Comparison of ENCODE assay signal across 23 cellular contexts in genomic region chr1:247303211-247303610, GRCh38. TPM values are rescaled to one million over a fixed set of nuclear protein-coding genes. Genes with fewer than 3 reads are reported as not detected.
A peak's percentile ranks its signal among the peaks of the same experiment; 100 is the strongest.
DNase-seq lines count a peak whose midpoint lies in the region; ATAC-seq, FAIRE-seq and TF ChIP-seq lines count a peak whose summit lies in the region.
"Had no signal": no experiment of that assay in that cellular context is flagged by ENCODE, and none has a peak within 500 bp of the region (broad histone marks: within the 10 kb centered on the region; RNA-seq: fewer than 3 reads in every experiment).

No MANE protein-coding gene starts in this region.

- H3K27ac Mint-ChIP-seq in endothelial cell (ENCODE audit: unreplicated experiment), result no peak overlapping the region
- peak overlapping the region in 7 of 10 donors; percentile 1 to 85 (median 45) for H3K27ac Mint-ChIP-seq in naive thymus-derived CD8-positive, alpha-beta T cell
- H3K27ac Mint-ChIP-seq: H9 had no signal

- H3K4me3 Mint-ChIP-seq in endothelial cell (ENCODE audit: unreplicated experiment), result peak overlapping the region; percentile 2
- no peak overlapping the region for H3K4me3 Mint-ChIP-seq in naive thymus-derived CD8-positive, alpha-beta T cell
- H3K4me3 Mint-ChIP-seq: CD14-positive monocyte; CD4-positive, alpha-beta memory T cell; H9 had no signal

- DNase-seq in HepG2 (ENCODE audit: low spot score), result peak; percentile 22
- DNase-seq in right lobe of liver, result no peak
- no peak for DNase-seq in endothelial cell (ENCODE audit: low spot score)
- DNase-seq in naive thymus-derived CD8-positive, alpha-beta T cell, result no peak
- DNase-seq in HUDEP-2 (lab: John Stamatoyannopoulos, UW; ENCODE audit: unreplicated experiment in 76 of 76), result no peak
- no peak for DNase-seq in sciatic nerve (ENCODE audit: low spot score)
- DNase-seq in cerebellum (ENCODE audit: low spot score), result no peak
- DNase-seq: 8988T; Calu3; CD4-positive, alpha-beta memory T cell; DND-41; EL; GOT3; H9 had no signal

- 60% methylated on average over 5 of the region's 5 CpGs for WGBS in HepG2 (ENCODE audit: low lambda C conversion rate)
- 59% methylated on average over 5 of the region's 5 CpGs for WGBS in right lobe of liver (ENCODE audit: insufficient coverage, low coverage, low lambda C conversion rate, missing lambda C conversion rate)

- no peak overlapping the region for H3K9ac ChIP-seq in HepG2 (ENCODE audit: insufficient read depth, low read depth, low read length)
- H3K9ac ChIP-seq: BLaER1 had no signal

- no peak for FAIRE-seq in HepG2 (lab: Jason Lieb, UNC)
- FAIRE-seq: GM12878 had no signal

- TF ChIP-seq CTCF in HepG2 (CRISPR knock-in tag; IDR thresholded peaks at IDR 0.05), result no peak
- no peak for TF ChIP-seq CTCF in right lobe of liver (IDR thresholded peaks at IDR 0.05)
- no peak for TF ChIP-seq CTCF in endothelial cell (IDR thresholded peaks at IDR 0.05; ENCODE audit: unreplicated experiment)

- TF ChIP-seq EP300 in HepG2 (IDR thresholded peaks at IDR 0.05; ENCODE audit: low read depth in 2 of 2, low read length in 2 of 2) (no peak), HepG2 (CRISPR knock-in tag; IDR thresholded peaks at IDR 0.05; ENCODE audit: borderline replicate concordance) (no peak)

- H3K36me3 ChIP-seq in HepG2 (replicated peaks in 1 of 2; ENCODE audit: control insufficient read depth in 1 of 2, insufficient read depth in 2 of 2, low read length in 2 of 2) (peaks cover 21 to 31% of the 10 kb centered on the region in 2 experiments; a peak in 4 of 5 replicates), right lobe of liver (no peaks in the 10 kb centered on the region)

- CTCF ChIA-PET in HepG2 (lab: Yijun Ruan, JAX; ENCODE audit: low intra/inter-chr PET ratio, low total read pairs), result no interaction called here

- H3K9me3 Mint-ChIP-seq in endothelial cell (ENCODE audit: unreplicated experiment), result no peaks in the 10 kb centered on the region
- no peaks in the 10 kb centered on the region for H3K9me3 Mint-ChIP-seq in naive thymus-derived CD8-positive, alpha-beta T cell
- H3K9me3 Mint-ChIP-seq: CD4-positive, alpha-beta memory T cell; H9; IgD-negative memory B cell had no signal

- no peaks in the 10 kb centered on the region for H3K79me2 ChIP-seq in HepG2 (ENCODE audit: insufficient read depth, low read length)

- intact Hi-C loops in HepG2 (cut with micrococcal nuclease; ENCODE audit: unreplicated experiment), result no loop called here
- intact Hi-C loops in right lobe of liver (cut with DNase I), result no loop called here
- intact Hi-C loops in sciatic nerve (cut with DNase I), result no loop called here

- H3K4me2 ChIP-seq in HepG2 (ENCODE audit: low read depth, low read length), result 0 out of 2 replicates have a peak overlapping the region, but pooled peaks have one; percentile 2
- H3K4me2 ChIP-seq: BLaER1 had no signal

- ATAC-seq in HepG2, result peak; percentile 65
- ATAC-seq in right lobe of liver, result no peak
- no peak for ATAC-seq in naive thymus-derived CD8-positive, alpha-beta T cell
- ATAC-seq in sciatic nerve, result no peak
- ATAC-seq in HG03045 (IDR thresholded peaks at IDR 0.05; ENCODE audit: unreplicated experiment), result no peak
- ATAC-seq: GM12878 had no signal

- TF ChIP-seq POLR2A in HepG2 (IDR thresholded peaks at IDR 0.05; ENCODE audit: insufficient read depth in 1 of 2, low read depth in 2 of 2, low read length in 2 of 2) (no peak), right lobe of liver (IDR thresholded peaks at IDR 0.05) (no peak)

- no peak overlapping the region for H3K4me3 ChIP-seq in HepG2 (replicated peaks in 1 of 3; ENCODE audit: insufficient read depth in 1 of 3, low read depth in 2 of 3, low read length in 3 of 3)
- no peak overlapping the region for H3K4me3 ChIP-seq in right lobe of liver
- H3K4me3 ChIP-seq: BLaER1, GM12878 had no signal

- no TSS peak for BruUV-seq in HepG2 (replicated peaks; lab: Mats Ljungman, UMichigan)

- peak overlapping the region; percentile 23 for H3K27ac ChIP-seq in HepG2 (ENCODE audit: extremely low read length, insufficient read depth, low read length)
- no peak overlapping the region for H3K27ac ChIP-seq in right lobe of liver
- H3K27ac ChIP-seq: BLaER1 had no signal

- H3K9me3 ChIP-seq in HepG2 (ENCODE audit: low read length), result no peaks in the 10 kb centered on the region
- H3K9me3 ChIP-seq in right lobe of liver, result no peaks in the 10 kb centered on the region
- H3K9me3 ChIP-seq: BLaER1 had no signal

- no peak for TF ChIP-seq RAD21 in HepG2 (CRISPR knock-in tag; IDR thresholded peaks at IDR 0.05)

- peaks cover 19% of the 10 kb centered on the region for H3K4me1 ChIP-seq in HepG2 (ENCODE audit: insufficient read depth, low read length)
- no peaks in the 10 kb centered on the region for H3K4me1 ChIP-seq in right lobe of liver
- H3K4me1 ChIP-seq: BLaER1 had no signal

- H3K4me1 Mint-ChIP-seq in endothelial cell (ENCODE audit: unreplicated experiment), result peaks cover 5% of the 10 kb centered on the region
- peaks cover 0 to 5% (median 2%) of the 10 kb centered on the region in 4 donors for H3K4me1 Mint-ChIP-seq in naive thymus-derived CD8-positive, alpha-beta T cell
- H3K4me1 Mint-ChIP-seq: CD14-positive monocyte; CD4-positive, alpha-beta memory T cell; IgD-negative memory B cell had no signal

- H3K27me3 ChIP-seq in HepG2 (ENCODE audit: control insufficient read depth in 1 of 2, insufficient read depth in 2 of 2, low read length in 2 of 2) (no peaks in the 10 kb centered on the region), right lobe of liver (no peaks in the 10 kb centered on the region)
- H3K27me3 ChIP-seq: BLaER1 had no signal

- in situ Hi-C loops in HepG2 (cut with HindIII; ENCODE audit: extremely low pct_ligation_motif_present, low pct_unique_long_range_greater_than_20kb), result no loop called here

- H3K36me3 Mint-ChIP-seq in endothelial cell (ENCODE audit: low read depth, unreplicated experiment), result peaks cover 72% of the 10 kb centered on the region
- peaks cover 20 to 86% (median 50%) of the 10 kb centered on the region in 3 donors for H3K36me3 Mint-ChIP-seq in naive thymus-derived CD8-positive, alpha-beta T cell

- H2AFZ ChIP-seq in HepG2 (ENCODE audit: low read length), result no peak overlapping the region

- H3K27me3 Mint-ChIP-seq in endothelial cell (ENCODE audit: unreplicated experiment), result peaks cover 7% of the 10 kb centered on the region
- H3K27me3 Mint-ChIP-seq in naive thymus-derived CD8-positive, alpha-beta T cell, result no peaks in the 10 kb centered on the region
- H3K27me3 Mint-ChIP-seq: CD4-positive, alpha-beta memory T cell; IgD-negative memory B cell had no signal

- POLR2A ChIA-PET in HepG2 (lab: Yijun Ruan, JAX), result no interaction called here
- POLR2A ChIA-PET in naive thymus-derived CD8-positive, alpha-beta T cell (lab: Charles Lee), result no interaction called here

- H4K20me1 ChIP-seq in HepG2 (ENCODE audit: insufficient read depth, low read length), result no peaks in the 10 kb centered on the region
- H4K20me1 ChIP-seq: BLaER1 had no signal

RNA-seq across cellular contexts. Expression of gene ZNF496, which starts 28.5 kb away (rescaled TPM):
- total RNA-seq in HepG2 (2016; rRNA removed; fragmentation: Illumina TruSeq; extraction: Trizol) (14.6 and 14.8 TPM in 2 replicates), right lobe of liver (1 to 10 TPM; 3.7 to 5.8 (median 5.3) TPM), endothelial cell (ENCODE audit: unreplicated experiment) (76.5 TPM), sciatic nerve (30.0 TPM), cerebellum (14.6 TPM)
- total RNA-seq in HepG2 (2016; cell fraction: cytosol; rRNA removed; fragmentation: Illumina TruSeq; extraction: Trizol; ENCODE audit: low read depth), result 3.5 and 3.9 TPM in 2 replicates
- total RNA-seq in HepG2 (2016; cell fraction: insoluble cytoplasmic fraction; rRNA removed; fragmentation: Illumina TruSeq; extraction: Trizol), result 12.9 and 14.4 TPM in 2 replicates
- 13.3 and 14.3 TPM in 2 replicates for total RNA-seq in HepG2 (2016; cell fraction: membrane; rRNA removed; fragmentation: Illumina TruSeq; extraction: Trizol)
- 11.3 and 12.8 TPM in 2 replicates for total RNA-seq in HepG2 (2016; cell fraction: nucleus; rRNA removed; fragmentation: Illumina TruSeq; extraction: Trizol)
- polyA plus RNA-seq in HepG2 (2011; rRNA removed), result 18.6 and 21.4 TPM in 2 replicates
- polyA plus RNA-seq in HepG2 (2011; cell fraction: cytosol; rRNA removed), result 18.6 and 21.4 TPM in 2 replicates
- polyA plus RNA-seq in HepG2 (2011; cell fraction: nucleus; rRNA removed), result 29.3 and 32.0 TPM in 2 replicates
- polyA plus RNA-seq in HepG2 (2012), result 13.6 and 16.7 TPM in 2 replicates
- 2.4 and 3.2 TPM in 2 replicates for polyA plus RNA-seq in HepG2 (2016; cell fraction: cytosol; fragmentation: Illumina TruSeq; extraction: Trizol; ENCODE audit: low read depth)
- 14.2 and 14.7 TPM in 2 replicates for polyA plus RNA-seq in HepG2 (2016; cell fraction: insoluble cytoplasmic fraction; fragmentation: Illumina TruSeq; extraction: Trizol; ENCODE audit: low read depth)
- 9.0 and 9.3 TPM in 2 replicates for polyA plus RNA-seq in HepG2 (2016; cell fraction: membrane; fragmentation: Illumina TruSeq; extraction: Trizol; ENCODE audit: low read depth)
- polyA plus RNA-seq in HepG2 (2016; cell fraction: nucleus; fragmentation: Illumina TruSeq; extraction: Trizol; ENCODE audit: insufficient read depth, low read depth), result 17.5 and 19.9 TPM in 2 replicates
- polyA minus RNA-seq in HepG2 (2011; rRNA and poly(A)+ RNA removed; ENCODE audit: low replicate concordance), result 45.1 and 57.4 TPM in 2 replicates
- 20.3 and 20.7 TPM in 2 replicates for polyA minus RNA-seq in HepG2 (2011; cell fraction: cytosol; rRNA and poly(A)+ RNA removed)
- polyA minus RNA-seq in HepG2 (2011; cell fraction: nucleus; rRNA and poly(A)+ RNA removed), result 14.9 and 17.2 TPM in 2 replicates
- total RNA-seq in naive thymus-derived CD8-positive, alpha-beta T cell, result 10 to 100 TPM; 73.9 to 77.8 TPM
- 10 to 100 TPM; 17.3 to 36.3 (median 20.4) TPM for polyA plus RNA-seq in naive thymus-derived CD8-positive, alpha-beta T cell

RNA-seq across cellular contexts. Expression of gene VN1R5, which starts 47.3 kb away (rescaled TPM):
- total RNA-seq in HepG2 (2016; rRNA removed; fragmentation: Illumina TruSeq; extraction: Trizol) (not detected in 2 replicates), right lobe of liver (not detected), endothelial cell (ENCODE audit: unreplicated experiment) (not detected), sciatic nerve (not detected), cerebellum (not detected)
- total RNA-seq in HepG2 (2016; cell fraction: cytosol; rRNA removed; fragmentation: Illumina TruSeq; extraction: Trizol; ENCODE audit: low read depth), result not detected in 2 replicates
- not detected in 2 replicates for total RNA-seq in HepG2 (2016; cell fraction: insoluble cytoplasmic fraction; rRNA removed; fragmentation: Illumina TruSeq; extraction: Trizol)
- total RNA-seq in HepG2 (2016; cell fraction: membrane; rRNA removed; fragmentation: Illumina TruSeq; extraction: Trizol), result not detected in 2 replicates
- total RNA-seq in HepG2 (2016; cell fraction: nucleus; rRNA removed; fragmentation: Illumina TruSeq; extraction: Trizol), result not detected in 2 replicates
- polyA plus RNA-seq in HepG2 (2011; rRNA removed), result not detected in 2 replicates
- polyA plus RNA-seq in HepG2 (2011; cell fraction: cytosol; rRNA removed), result not detected in 2 replicates
- polyA plus RNA-seq in HepG2 (2011; cell fraction: nucleus; rRNA removed), result not detected in 2 replicates
- not detected in 2 replicates for polyA plus RNA-seq in HepG2 (2012)
- not detected in 2 replicates for polyA plus RNA-seq in HepG2 (2016; cell fraction: cytosol; fragmentation: Illumina TruSeq; extraction: Trizol; ENCODE audit: low read depth)
- polyA plus RNA-seq in HepG2 (2016; cell fraction: insoluble cytoplasmic fraction; fragmentation: Illumina TruSeq; extraction: Trizol; ENCODE audit: low read depth), result not detected in 2 replicates
- polyA plus RNA-seq in HepG2 (2016; cell fraction: membrane; fragmentation: Illumina TruSeq; extraction: Trizol; ENCODE audit: low read depth), result not detected in 2 replicates
- not detected in 2 replicates for polyA plus RNA-seq in HepG2 (2016; cell fraction: nucleus; fragmentation: Illumina TruSeq; extraction: Trizol; ENCODE audit: insufficient read depth, low read depth)
- polyA minus RNA-seq in HepG2 (2011; rRNA and poly(A)+ RNA removed; ENCODE audit: low replicate concordance), result not detected in 2 replicates
- polyA minus RNA-seq in HepG2 (2011; cell fraction: cytosol; rRNA and poly(A)+ RNA removed), result not detected in 2 replicates
- not detected in 2 replicates for polyA minus RNA-seq in HepG2 (2011; cell fraction: nucleus; rRNA and poly(A)+ RNA removed)
- total RNA-seq in naive thymus-derived CD8-positive, alpha-beta T cell, result not detected
- polyA plus RNA-seq in naive thymus-derived CD8-positive, alpha-beta T cell, result not detected
- total RNA-seq: A673; Calu3; CD4-positive, alpha-beta memory T cell; G401; GM12878; H9; HT1080 had no signal
- polyA plus RNA-seq: AG04450; CD14-positive monocyte; CD4-positive, alpha-beta memory T cell; GM12878; IgD-negative memory B cell had no signal
